ENCODE assay signal across 16 cellular contexts in genomic region chr4:6945052-6945409, GRCh38. TPM values are rescaled to one million over a fixed set of nuclear protein-coding genes. Genes with fewer than 3 reads are reported as not detected.
DNase-seq lines count a peak whose midpoint lies in the region; ATAC-seq and TF ChIP-seq lines count a peak whose summit lies in the region.
"Had no signal": no experiment of that assay in that cellular context is flagged by ENCODE, and none has a peak within 500 bp of the region (broad histone marks: within the 10 kb centered on the region; RNA-seq: fewer than 3 reads in every experiment).

No MANE protein-coding gene starts in this region.

- no peak overlapping the region for H3K56ac ChIP-seq in IMR-90 (ENCODE audit: extremely low read depth, insufficient read depth, low read length)

- no peak overlapping the region for H2BK20ac ChIP-seq in IMR-90 (ENCODE audit: low read depth, low read length)

- in situ Hi-C loops in IMR-90 (cut with MboI; ENCODE audit: low sequenced_read_pairs) = no loop called here

- no peak overlapping the region for H3K9ac ChIP-seq in IMR-90 (ENCODE audit: low read depth, low read length)
- H3K9ac ChIP-seq in trophoblast cell (ENCODE audit: low read length) = no peak overlapping the region
- H3K9ac ChIP-seq: GM23248 had no signal

- POLR2A ChIA-PET in Caco-2 (lab: Charles Lee) = interaction anchor here (0.6 kb wide), 1 partner anchor 13 kb away, joined by 3 read pairs; no protein-coding TSS in a partner anchor
- POLR2A ChIA-PET in IMR-90 (lab: Charles Lee; ENCODE audit: unreplicated experiment) = no interaction called here

- no peaks in the 10 kb centered on the region for H3K9me3 ChIP-seq in Caco-2
- no peaks in the 10 kb centered on the region for H3K9me3 ChIP-seq in IMR-90 (ENCODE audit: control insufficient read depth, insufficient read depth, low read length)
- no peaks in the 10 kb centered on the region for H3K9me3 ChIP-seq in trophoblast cell (ENCODE audit: insufficient read depth, low read depth, low read length)
- H3K9me3 ChIP-seq: adrenal gland, mucosa of descending colon, upper lobe of right lung had no signal

- H3K27me3 Mint-ChIP-seq in Caco-2 (ENCODE audit: insufficient read depth, unreplicated experiment) (no peaks in the 10 kb centered on the region), glutamatergic neuron (ENCODE audit: unreplicated experiment) (peaks cover 12% of the 10 kb centered on the region)
- H3K27me3 Mint-ChIP-seq: B cell had no signal

- H2BK15ac ChIP-seq in IMR-90 (ENCODE audit: low read depth, low read length) = peak overlapping the region; percentile 75; the same call in 1 of the 3 replicates

- 100% methylated on average over 1 of the region's 2 CpGs; no CpG with 5 or more reads in 1 of the 2 experiments for WGBS in IMR-90 (ENCODE audit: extremely low coverage in 2 of 2, insufficient read length in 1 of 2), 2 experiments
- WGBS in trophoblast cell (ENCODE audit: extremely low coverage, insufficient coverage, insufficient read length) = no CpG with 5 or more reads among the region's 2 CpGs

- no TSS peak for BruUV-seq in Caco-2 (replicated peaks; lab: Mats Ljungman, UMichigan)
- BruUV-seq in IMR-90 (replicated peaks; lab: Mats Ljungman, UMichigan) = no TSS peak

- no peak for TF ChIP-seq POLR2A in IMR-90 (IDR thresholded peaks at IDR 0.05; ENCODE audit: low read depth, low read length)

- dilution Hi-C loops in IMR-90 (cut with HindIII; ENCODE audit: low sequenced_read_pairs, unreplicated experiment) = no loop called here

- H3K18ac ChIP-seq in IMR-90 (ENCODE audit: low read depth, low read length) (no peak overlapping the region), trophoblast cell (ENCODE audit: low read length) (peak overlapping the region; percentile 19)

- H3K79me1 ChIP-seq in IMR-90 (ENCODE audit: low read depth in 1 of 2, low read length in 2 of 2) = peaks cover 26 to 44% of the 10 kb centered on the region in 2 experiments
- H3K79me1 ChIP-seq in trophoblast cell (ENCODE audit: low read length) = peaks cover 20% of the 10 kb centered on the region

- H3K14ac ChIP-seq in IMR-90 (replicated peaks; ENCODE audit: low read depth, low read length) = peak overlapping the region; percentile 9; the same call in 1 of the 2 replicates
- H3K14ac ChIP-seq in trophoblast cell (ENCODE audit: low read length) = no peak overlapping the region

- peaks cover 54% of the 10 kb centered on the region for H3K4me1 ChIP-seq in Caco-2
- peaks cover 27% of the 10 kb centered on the region for H3K4me1 ChIP-seq in IMR-90 (ENCODE audit: control insufficient read depth, insufficient read depth, low read length)
- peaks cover 33 to 37% of the 10 kb centered on the region in 2 experiments for H3K4me1 ChIP-seq in trophoblast cell (ENCODE audit: control insufficient read depth in 1 of 2, insufficient read depth in 2 of 2, low read length in 2 of 2)

- CTCF ChIA-PET in Caco-2 (lab: Charles Lee) (interaction anchor here (0.9 kb wide), 1 partner anchor 8 kb away, joined by 3 read pairs; no protein-coding TSS in a partner anchor), IMR-90 (lab: Yijun Ruan, JAX) (interaction anchor here (1.3 kb wide), 1 partner anchor 30 kb away, joined by 3 read pairs; no protein-coding TSS in a partner anchor)

- H3K27ac ChIP-seq in IMR-90 (ENCODE audit: insufficient read depth, low read length) (no peak overlapping the region), trophoblast cell (ENCODE audit: low read depth, low read length) (no peak overlapping the region)
- H3K27ac ChIP-seq: GM23248, HL-60, upper lobe of right lung had no signal

- intact Hi-C loops in Caco-2 (cut with micrococcal nuclease; ENCODE audit: unreplicated experiment) = no loop called here
- intact Hi-C loops in IMR-90 (cut with micrococcal nuclease) = no loop called here

- H3K9me3 Mint-ChIP-seq in Caco-2 (ENCODE audit: unreplicated experiment) (no peaks in the 10 kb centered on the region), glutamatergic neuron (ENCODE audit: unreplicated experiment) (peaks cover 17% of the 10 kb centered on the region)

- no peak overlapping the region for H2BK5ac ChIP-seq in IMR-90 (ENCODE audit: low read depth, low read length, poor library complexity, severe bottlenecking)
- no peak overlapping the region for H2BK5ac ChIP-seq in trophoblast cell (ENCODE audit: low read depth, low read length, poor library complexity)

- H2AK5ac ChIP-seq in IMR-90 (ENCODE audit: low read depth, low read length) = peak overlapping the region; percentile 59
- peak overlapping the region; percentile 82 for H2AK5ac ChIP-seq in trophoblast cell (ENCODE audit: low read length)

- H4K20me1 ChIP-seq in IMR-90 (ENCODE audit: insufficient read depth, low read length) = peaks cover 3% of the 10 kb centered on the region; the same call in 1 of the 2 replicates

- DNase-seq in Caco-2 = no peak
- DNase-seq in IMR-90 = no peak
- DNase-seq in glutamatergic neuron = no peak
- DNase-seq in trophoblast cell = no peak
- DNase-seq in stimulated activated CD4-positive, alpha-beta T cell treated with anti-CD3 and anti-CD28 coated beads, Interleukin-4, amount 100 ng/mL, for 4 hours = no peak
- no peak for DNase-seq in activated CD4-positive, alpha-beta T cell treated with anti-CD3 and anti-CD28 coated beads for 4 hours
- DNase-seq in NCI-H1417 treated with DMSO at 0.1 percent for 48 hours (lab: John Stamatoyannopoulos, UW) = no peak
- DNase-seq in NCI-H1694 (lab: John Stamatoyannopoulos, UW) = no peak
- DNase-seq: GM23248, NCI-H1092 treated with DMSO at 0.1 percent for 48 hours, NCI-H82, upper lobe of right lung had no signal

- H4K8ac ChIP-seq in IMR-90 (ENCODE audit: low read depth in 2 of 2, low read length in 2 of 2) = peak overlapping the region in 1 of 2 experiments; percentile 9; a peak in 1 of 4 replicates
- no peak overlapping the region for H4K8ac ChIP-seq in trophoblast cell (ENCODE audit: low read depth, low read length)

- H2BK12ac ChIP-seq in trophoblast cell (ENCODE audit: low read length) = peak overlapping the region; percentile 51

- H2AK9ac ChIP-seq in IMR-90 (replicated peaks; ENCODE audit: low read depth, low read length, poor library complexity) = no peak overlapping the region

- no peak for ATAC-seq in IMR-90 (ENCODE audit: low read depth)
- ATAC-seq: upper lobe of right lung had no signal

- peaks cover 21% of the 10 kb centered on the region for H3K36me3 Mint-ChIP-seq in Caco-2 (ENCODE audit: insufficient read depth, unreplicated experiment)
- peaks cover 2% of the 10 kb centered on the region for H3K36me3 Mint-ChIP-seq in glutamatergic neuron (ENCODE audit: unreplicated experiment)

- peak overlapping the region; percentile 84 for H3K4ac ChIP-seq in IMR-90 (ENCODE audit: low read depth, low read length)
- H3K4ac ChIP-seq in trophoblast cell (ENCODE audit: low read depth, low read length) = peak overlapping the region; percentile 37

- no peak overlapping the region for H3K4me3 Mint-ChIP-seq in Caco-2 (ENCODE audit: unreplicated experiment)
- H3K4me3 Mint-ChIP-seq in glutamatergic neuron (ENCODE audit: unreplicated experiment) = peak overlapping the region; percentile 84
- H3K4me3 Mint-ChIP-seq: B cell had no signal

- no peaks in the 10 kb centered on the region for H3K27me3 ChIP-seq in Caco-2 (replicated peaks; ENCODE audit: control insufficient read depth, insufficient read depth, low read length)
- no peaks in the 10 kb centered on the region for H3K27me3 ChIP-seq in IMR-90 (ENCODE audit: control insufficient read depth, insufficient read depth, low read length)
- no peaks in the 10 kb centered on the region for H3K27me3 ChIP-seq in trophoblast cell (ENCODE audit: insufficient read depth, low read length)
- H3K27me3 ChIP-seq: adrenal gland, upper lobe of right lung had no signal

- H4K5ac ChIP-seq in IMR-90 (ENCODE audit: low read depth, low read length) = no peak overlapping the region

- H4K12ac ChIP-seq in trophoblast cell (ENCODE audit: low read depth, low read length) = no peak overlapping the region

- no peaks in the 10 kb centered on the region; the same call in 1 of the 2 replicates for H3K36me3 ChIP-seq in Caco-2 (ENCODE audit: control insufficient read depth, insufficient read depth, low read length)
- no peaks in the 10 kb centered on the region for H3K36me3 ChIP-seq in IMR-90 (ENCODE audit: control insufficient read depth, insufficient read depth, low read length)
- no peaks in the 10 kb centered on the region for H3K36me3 ChIP-seq in trophoblast cell (ENCODE audit: control insufficient read depth in 1 of 2, insufficient read depth in 2 of 2, low read length in 2 of 2)
- H3K36me3 ChIP-seq: adrenal gland, upper lobe of right lung had no signal

- peaks cover 39% of the 10 kb centered on the region for H3K4me1 Mint-ChIP-seq in Caco-2 (ENCODE audit: low read depth, unreplicated experiment)
- H3K4me1 Mint-ChIP-seq in glutamatergic neuron (ENCODE audit: low read depth, unreplicated experiment) = peaks cover 55% of the 10 kb centered on the region

- TF ChIP-seq CTCF in Caco-2 (IDR thresholded peaks at IDR 0.05; ENCODE audit: insufficient read depth in 1 of 2, low read depth in 1 of 2, low read length in 1 of 2, severe bottlenecking in 1 of 2, unreplicated experiment in 1 of 2) = no peak
- TF ChIP-seq CTCF in IMR-90 (conservative IDR thresholded peaks at IDR 0.05; ENCODE audit: low read depth, low read length) = no peak
- no peak for TF ChIP-seq CTCF in glutamatergic neuron (IDR thresholded peaks at IDR 0.05; ENCODE audit: partially characterized antibody, unreplicated experiment)

- peaks cover 28% of the 10 kb centered on the region for H3K9me1 ChIP-seq in IMR-90 (ENCODE audit: insufficient read depth, low read length)

- H3K27ac Mint-ChIP-seq in Caco-2 (ENCODE audit: unreplicated experiment) (peak overlapping the region; percentile 46), glutamatergic neuron (ENCODE audit: unreplicated experiment) (peak overlapping the region; percentile 99)
- H3K27ac Mint-ChIP-seq: B cell had no signal

- peak overlapping the region; percentile 45; the same call in 1 of the 2 replicates for H2BK120ac ChIP-seq in IMR-90 (ENCODE audit: low read depth, low read length)
- H2BK120ac ChIP-seq in trophoblast cell (ENCODE audit: insufficient read depth, low read length, poor library complexity) = no peak overlapping the region

- H2AFZ ChIP-seq in IMR-90 (replicated peaks; ENCODE audit: low read length, poor library complexity) = no peak overlapping the region
- no peak overlapping the region for H2AFZ ChIP-seq in trophoblast cell (ENCODE audit: insufficient read depth, low read length, poor library complexity)
- H2AFZ ChIP-seq: GM23248 had no signal

- TF ChIP-seq RAD21 in IMR-90 (IDR thresholded peaks at IDR 0.05; ENCODE audit: low read length) = no peak

- H3K4me3 ChIP-seq in Caco-2 (ENCODE audit: low read depth, low read length) (no peak overlapping the region), IMR-90 (ENCODE audit: insufficient read depth, low read depth, low read length) (no peak overlapping the region), trophoblast cell (ENCODE audit: low read depth, low read length) (no peak overlapping the region)
- H3K4me3 ChIP-seq: adrenal gland, GM23248, mucosa of descending colon, upper lobe of right lung had no signal

- H3K4me2 ChIP-seq in IMR-90 (ENCODE audit: low read depth, low read length) (no peak overlapping the region), trophoblast cell (ENCODE audit: low read length) (no peak overlapping the region)

- peak overlapping the region; percentile 52; the same call in 1 of the 2 replicates for H3K23ac ChIP-seq in IMR-90 (ENCODE audit: low read depth, low read length)
- no peak overlapping the region for H3K23ac ChIP-seq in trophoblast cell (ENCODE audit: low read length)

- H3K79me2 ChIP-seq in trophoblast cell (ENCODE audit: control insufficient read depth, insufficient read depth, low read length, poor library complexity) = peaks cover 3% of the 10 kb centered on the region

- H4K91ac ChIP-seq in IMR-90 (ENCODE audit: insufficient read depth, low read depth, low read length) = peak overlapping the region; percentile 54; the same call in 1 of the 2 replicates
- no peak overlapping the region for H4K91ac ChIP-seq in trophoblast cell (ENCODE audit: low read depth, low read length)

RNA-seq across cellular contexts. Expression of gene TBC1D14, which starts 35.4 kb away (rescaled TPM):
- total RNA-seq in Caco-2 (2022) (54.0 and 57.6 TPM in 2 replicates), IMR-90 (2012; rRNA removed) (40.7 and 48.9 TPM in 2 replicates), glutamatergic neuron (ENCODE audit: unreplicated experiment) (82.2 TPM)
- polyA plus RNA-seq in IMR-90 (2012; rRNA removed) = 29.8 and 31.7 TPM in 2 replicates
- polyA plus RNA-seq in IMR-90 (2012; cell fraction: cytosol; rRNA removed) = 22.3 and 23.4 TPM in 2 replicates
- 23.4 and 27.7 TPM in 2 replicates for polyA plus RNA-seq in IMR-90 (2012; cell fraction: nucleus; rRNA removed; ENCODE audit: low replicate concordance)
- 21.7 and 21.9 TPM in 2 replicates for polyA plus RNA-seq in trophoblast cell (2013)
